ENCODE assay signal across 9 cellular contexts in genomic region chr12:54360717-54361456, GRCh38. TPM values are rescaled to one million over a fixed set of nuclear protein-coding genes. Genes with fewer than 3 reads are reported as not detected.
DNase-seq lines count a peak whose midpoint lies in the region; ATAC-seq and TF ChIP-seq lines count a peak whose summit lies in the region.
"Had no signal": no experiment of that assay in that cellular context is flagged by ENCODE, and none has a peak within 500 bp of the region (broad histone marks: within the 10 kb centered on the region; RNA-seq: fewer than 3 reads in every experiment).

No MANE protein-coding gene starts in this region.

- H3K27me3 ChIP-seq in H9 (ENCODE audit: insufficient read depth, low read length): no peaks in the 10 kb centered on the region
- no peaks in the 10 kb centered on the region for H3K27me3 ChIP-seq in naive thymus-derived CD4-positive, alpha-beta T cell (ENCODE audit: control insufficient read depth in 2 of 2, insufficient read depth in 2 of 2, low read length in 2 of 2)
- no peaks in the 10 kb centered on the region for H3K27me3 ChIP-seq in transverse colon

- H3K9me3 ChIP-seq in H9 (ENCODE audit: control insufficient read depth, low read depth, low read length): no peaks in the 10 kb centered on the region
- H3K9me3 ChIP-seq in naive thymus-derived CD4-positive, alpha-beta T cell (ENCODE audit: control insufficient read depth in 2 of 3, low read length in 3 of 3): no peaks in the 10 kb centered on the region
- no peaks in the 10 kb centered on the region for H3K9me3 ChIP-seq in transverse colon

- no peak overlapping the region for H3T11ph ChIP-seq in H9 (ENCODE audit: low read length)

- no peak for ATAC-seq in activated CD8-positive, alpha-beta T cell treated with anti-CD3 and anti-CD28 coated beads, Interleukin-2, amount 10 ng/mL, durations not matched to agents 7 days and 5 days
- ATAC-seq in naive thymus-derived CD4-positive, alpha-beta T cell: no peak

- peaks cover 6% of the 10 kb centered on the region in 2 experiments for H3K4me1 Mint-ChIP-seq in H9
- H3K4me1 Mint-ChIP-seq in activated CD8-positive, alpha-beta T cell treated with anti-CD3 and anti-CD28 coated beads, Interleukin-2, amount 10 ng/mL, durations not matched to agents 7 days and 5 days (ENCODE audit: low read depth): peaks cover 40% of the 10 kb centered on the region
- peaks cover 19 to 38% (median 21%) of the 10 kb centered on the region in 7 donors for H3K4me1 Mint-ChIP-seq in naive thymus-derived CD4-positive, alpha-beta T cell

- H4K8ac ChIP-seq in H9 (replicated peaks; ENCODE audit: insufficient read length, low read depth, low read length): no peak overlapping the region

- no peaks in the 10 kb centered on the region for H3K36me3 ChIP-seq in naive thymus-derived CD4-positive, alpha-beta T cell (ENCODE audit: control insufficient read depth in 2 of 3, insufficient read depth in 3 of 3, low read length in 3 of 3)
- H3K36me3 ChIP-seq in transverse colon: no peaks in the 10 kb centered on the region

- intact Hi-C loops in naive thymus-derived CD4-positive, alpha-beta T cell (cut with micrococcal nuclease): loop anchor here (1.0 to 2.0 kb wide), 3 partner anchors 67 to 141 kb away; no protein-coding TSS in a partner anchor
- intact Hi-C loops in transverse colon (cut with DNase I; ENCODE audit: low total_unique reads): loop anchor here (5.0 to 10.0 kb wide), 2 partner anchors 69 to 136 kb away; no protein-coding TSS in a partner anchor

- no peak overlapping the region for H2BK12ac ChIP-seq in H9 (ENCODE audit: insufficient read length, low read depth, low read length)

- no peak overlapping the region for H3K14ac ChIP-seq in H9 (ENCODE audit: insufficient read depth, low read length)

- peak overlapping the region in 1 of 3 experiments; percentile 44; a peak in 3 of 7 replicates for H3K27ac Mint-ChIP-seq in H9
- H3K27ac Mint-ChIP-seq in activated CD8-positive, alpha-beta T cell treated with anti-CD3 and anti-CD28 coated beads, Interleukin-2, amount 10 ng/mL, durations not matched to agents 7 days and 5 days: peak overlapping the region; percentile 51
- peak overlapping the region in 7 of 9 donors; percentile 28 to 79 (median 60) for H3K27ac Mint-ChIP-seq in naive thymus-derived CD4-positive, alpha-beta T cell

- peaks cover 11% of the 10 kb centered on the region for H3K23me2 ChIP-seq in H9 (ENCODE audit: insufficient read length, low read depth, low read length, poor library complexity, severe bottlenecking)

- no peaks in the 10 kb centered on the region for H3K79me2 ChIP-seq in H9 (ENCODE audit: insufficient read depth, low read length)

- no peaks in the 10 kb centered on the region for H3K9me3 Mint-ChIP-seq in H9
- no peaks in the 10 kb centered on the region for H3K9me3 Mint-ChIP-seq in activated CD8-positive, alpha-beta T cell treated with anti-CD3 and anti-CD28 coated beads, Interleukin-2, amount 10 ng/mL, durations not matched to agents 7 days and 5 days (ENCODE audit: insufficient read depth)
- H3K9me3 Mint-ChIP-seq in naive thymus-derived CD4-positive, alpha-beta T cell: no peaks in the 10 kb centered on the region
- H3K9me3 Mint-ChIP-seq: naive B cell had no signal

- POLR2A ChIA-PET in activated CD8-positive, alpha-beta T cell treated with anti-CD3 and anti-CD28 coated beads, Interleukin-2, amount 10 ng/mL, durations not matched to agents 7 days and 5 days (lab: Charles Lee): interaction anchor here (0.7 to 1.0 kb wide), 3 partner anchors 8 to 75 kb away, joined by 3 read pairs; no protein-coding TSS in a partner anchor
- POLR2A ChIA-PET in naive thymus-derived CD4-positive, alpha-beta T cell (lab: Charles Lee): interaction anchor here (0.9 to 5.6 kb wide), 6 partner anchors 24 to 81 kb away, joined by 3 to 68 read pairs (median 4); partner anchors contain the start of genes CBX5, COPZ1 and HNRNPA1

- no peak overlapping the region for H2BK5ac ChIP-seq in H9 (ENCODE audit: insufficient read length, low read length)

- no peak overlapping the region for H2AK5ac ChIP-seq in H9 (ENCODE audit: insufficient read length, low read length)

- H3K18ac ChIP-seq in H9 (ENCODE audit: insufficient read length, low read depth, low read length): no peak overlapping the region

- no peak overlapping the region for H2BK20ac ChIP-seq in H9 (ENCODE audit: low read depth, low read length, poor library complexity, severe bottlenecking)

- H2BK15ac ChIP-seq in H9 (ENCODE audit: low read depth, low read length): no peak overlapping the region

- DNase-seq in AG09309 (ENCODE audit: low read depth) (no peak), H9 (peak; percentile 94), NCI-H460 (ENCODE audit: extremely low read depth, low read depth) (peak; percentile 85), epithelial cell of proximal tubule (ENCODE audit: low read depth) (peak; percentile 41), transverse colon (peak; percentile 84), globus pallidus (ENCODE audit: low spot score) (no peak)
- peak; percentile 74 for DNase-seq in activated CD8-positive, alpha-beta T cell treated with anti-CD3 and anti-CD28 coated beads, Interleukin-2, amount 10 ng/mL, durations not matched to agents 7 days and 5 days
- peak in 7 of 9 donors; percentile 27 to 60 (median 41) for DNase-seq in naive thymus-derived CD4-positive, alpha-beta T cell
- DNase-seq: naive B cell had no signal

- no peak overlapping the region for H3K23ac ChIP-seq in H9 (ENCODE audit: insufficient read length, low read depth, low read length)

- H3K27me3 Mint-ChIP-seq in H9 (ENCODE audit: low read depth): peaks cover 11% of the 10 kb centered on the region
- H3K27me3 Mint-ChIP-seq in activated CD8-positive, alpha-beta T cell treated with anti-CD3 and anti-CD28 coated beads, Interleukin-2, amount 10 ng/mL, durations not matched to agents 7 days and 5 days (ENCODE audit: low read depth): no peaks in the 10 kb centered on the region
- H3K27me3 Mint-ChIP-seq in naive thymus-derived CD4-positive, alpha-beta T cell: no peaks in the 10 kb centered on the region
- H3K27me3 Mint-ChIP-seq: naive B cell had no signal

- no peak overlapping the region for H3K27ac ChIP-seq in H9 (ENCODE audit: insufficient read length, low read depth, low read length)
- H3K27ac ChIP-seq in naive thymus-derived CD4-positive, alpha-beta T cell (ENCODE audit: low read depth, low read length): no peak overlapping the region
- H3K27ac ChIP-seq in transverse colon: peak overlapping the region in 3 of 4 donors; percentile 75 to 88 (median 85)

- H3K4ac ChIP-seq in H9 (ENCODE audit: low read depth, low read length): no peak overlapping the region

- no peak overlapping the region for H4K91ac ChIP-seq in H9 (ENCODE audit: insufficient read length, low read depth, low read length)

- H3K4me3 ChIP-seq in AG09309 (ENCODE audit: control insufficient read depth, low read depth, low read length) (no peak overlapping the region), epithelial cell of proximal tubule (ENCODE audit: low read depth, low read length) (no peak overlapping the region), transverse colon (no peak overlapping the region)
- no peak overlapping the region for H3K4me3 ChIP-seq in naive thymus-derived CD4-positive, alpha-beta T cell (ENCODE audit: low read length)

- H3K36me3 Mint-ChIP-seq in H9 (ENCODE audit: insufficient read depth in 1 of 3, low read depth in 3 of 3): no peaks in the 10 kb centered on the region; a peak in 1 of 7 replicates
- H3K36me3 Mint-ChIP-seq in activated CD8-positive, alpha-beta T cell treated with anti-CD3 and anti-CD28 coated beads, Interleukin-2, amount 10 ng/mL, durations not matched to agents 7 days and 5 days (ENCODE audit: low read depth): no peaks in the 10 kb centered on the region
- H3K36me3 Mint-ChIP-seq in naive thymus-derived CD4-positive, alpha-beta T cell: no peaks in the 10 kb centered on the region
- H3K36me3 Mint-ChIP-seq: naive B cell had no signal

- TF ChIP-seq POLR2A in transverse colon (IDR thresholded peaks at IDR 0.05): no peak

- no CpG with 5 or more reads among the region's 16 CpGs for WGBS in H9 (ENCODE audit: extremely low coverage, insufficient read length, low lambda C conversion rate)
- 65 to 74% methylated on average over 12 to 16 of the region's 16 CpGs for WGBS in transverse colon (ENCODE audit: low coverage in 1 of 2), 2 donors

- no peak overlapping the region for H3K56ac ChIP-seq in H9 (ENCODE audit: insufficient read length, low read depth, low read length)

- H4K20me1 ChIP-seq in H9 (ENCODE audit: control insufficient read depth, insufficient read depth, insufficient read length): peaks cover 3% of the 10 kb centered on the region

- CTCF ChIA-PET in activated CD8-positive, alpha-beta T cell treated with anti-CD3 and anti-CD28 coated beads, Interleukin-2, amount 10 ng/mL, durations not matched to agents 7 days and 5 days (lab: Charles Lee): interaction anchor here (0.8 to 6.4 kb wide), 22 partner anchors 8 to 148 kb away, joined by 3 to 96 read pairs (median 5); partner anchors contain the start of genes COPZ1 and HNRNPA1
- CTCF ChIA-PET in naive thymus-derived CD4-positive, alpha-beta T cell (lab: Charles Lee): interaction anchor here (0.9 to 4.0 kb wide), 11 partner anchors 11 to 146 kb away, joined by 3 to 36 read pairs (median 4); no protein-coding TSS in a partner anchor

- H2BK120ac ChIP-seq in H9 (ENCODE audit: low read depth, low read length, poor library complexity, severe bottlenecking): no peak overlapping the region

- in situ Hi-C loops in transverse colon (cut with MboI; ENCODE audit: low pct_ligation_motif_present in 1 of 4, low pct_unique_long_range_greater_than_20kb in 1 of 4, low sequenced_read_pairs in 3 of 4): loop anchor here in 2 of 4 donors (10.0 kb wide), 3 partner anchors 66 to 136 kb away; no protein-coding TSS in a partner anchor

- no peak overlapping the region for H3K4me2 ChIP-seq in H9 (ENCODE audit: insufficient read depth, insufficient read length, low read length)

- H3K4me1 ChIP-seq in H9 (ENCODE audit: insufficient read depth, low read length) (peaks cover 5% of the 10 kb centered on the region; the same call in 1 of the 2 replicates), transverse colon (peaks cover 0 to 41% (median 21%) of the 10 kb centered on the region in 4 donors)
- peaks cover 5 to 24% of the 10 kb centered on the region in 2 donors for H3K4me1 ChIP-seq in naive thymus-derived CD4-positive, alpha-beta T cell (ENCODE audit: control insufficient read depth in 2 of 2, insufficient read depth in 2 of 2, low read length in 2 of 2)

- H2AFZ ChIP-seq in H9 (ENCODE audit: low read length): no peak overlapping the region

- no peak for TF ChIP-seq EP300 in transverse colon (IDR thresholded peaks at IDR 0.05; ENCODE audit: low read depth)

- TF ChIP-seq CTCF in AG09309 (IDR thresholded peaks at IDR 0.05; ENCODE audit: control insufficient read depth, insufficient read depth, low read depth, low read length, missing control alignments) (peak; percentile 89), H9 (conservative IDR thresholded peaks at IDR 0.05) (peak; percentile 98), epithelial cell of proximal tubule (conservative IDR thresholded peaks at IDR 0.05; ENCODE audit: low read depth, low read length) (peak; percentile 97), transverse colon (IDR thresholded peaks at IDR 0.05) (peak; percentile 75 to 86 (median 79))

- H3K9ac ChIP-seq in H9 (ENCODE audit: extremely low read depth, insufficient read length, low read length): no peak overlapping the region

- H4K5ac ChIP-seq in H9 (ENCODE audit: insufficient read length, low read depth, low read length): no peak overlapping the region

- no peaks in the 10 kb centered on the region for H3K79me1 ChIP-seq in H9 (ENCODE audit: insufficient read depth, low read depth, low read length, poor library complexity, severe bottlenecking)

- peak overlapping the region; percentile 22 to 59; a peak in 4 of 5 replicates for H3K4me3 Mint-ChIP-seq in H9
- peak overlapping the region; percentile 35 for H3K4me3 Mint-ChIP-seq in activated CD8-positive, alpha-beta T cell treated with anti-CD3 and anti-CD28 coated beads, Interleukin-2, amount 10 ng/mL, durations not matched to agents 7 days and 5 days
- peak overlapping the region in 8 of 10 donors; percentile 11 to 59 (median 41) for H3K4me3 Mint-ChIP-seq in naive thymus-derived CD4-positive, alpha-beta T cell

RNA-seq across cellular contexts. Expression of gene GPR84, which starts 3.4 kb away (rescaled TPM):
- total RNA-seq in H9 (2021) (not detected in 2 replicates), epithelial cell of proximal tubule (not detected in 2 replicates), transverse colon (not detected)
- not detected in 2 replicates for total RNA-seq in NCI-H460 (2014; rRNA removed; shearing (Covaris generic))
- polyA plus RNA-seq in NCI-H460 (2014; cell fraction: nucleus; rRNA removed): not detected in 2 replicates
- total RNA-seq in activated CD8-positive, alpha-beta T cell treated with anti-CD3 and anti-CD28 coated beads, Interleukin-2, amount 10 ng/mL, durations not matched to agents 7 days and 5 days: under 1 TPM; 0.32 to 0.57 TPM
- total RNA-seq in naive thymus-derived CD4-positive, alpha-beta T cell: 10 to 100 TPM in 1 of 5 experiments, 1 to 10 TPM in 2, not detected in 2; 1.2 to 13.1 (median 3.9) TPM
- polyA plus RNA-seq in naive thymus-derived CD4-positive, alpha-beta T cell: not detected

RNA-seq across cellular contexts. Expression of gene ZNF385A, which starts 23.6 kb away (rescaled TPM):
- total RNA-seq in H9 (2021): 5.7 and 6.2 TPM in 2 replicates
- 5.3 and 5.5 TPM in 2 replicates for total RNA-seq in NCI-H460 (2014; rRNA removed; shearing (Covaris generic))
- polyA plus RNA-seq in NCI-H460 (2014; cell fraction: nucleus; rRNA removed): 0.97 and 2.8 TPM in 2 replicates
- total RNA-seq in activated CD8-positive, alpha-beta T cell treated with anti-CD3 and anti-CD28 coated beads, Interleukin-2, amount 10 ng/mL, durations not matched to agents 7 days and 5 days: under 1 TPM; 0.55 to 0.74 TPM
- total RNA-seq in epithelial cell of proximal tubule: 3.9 and 4.3 TPM in 2 replicates
- 10 to 100 TPM in 1 of 5 experiments, 1 to 10 TPM in 4; 1.3 to 69.9 (median 1.4) TPM for total RNA-seq in naive thymus-derived CD4-positive, alpha-beta T cell
- polyA plus RNA-seq in naive thymus-derived CD4-positive, alpha-beta T cell: under 1 TPM; 0.39 to 0.78 TPM
- 10 to 100 TPM in 1 of 4 donors, 1 to 10 TPM in 3; 1.9 to 17.5 (median 5.7) TPM for total RNA-seq in transverse colon

RNA-seq across cellular contexts. Expression of gene COPZ1, which starts 36.0 kb away (rescaled TPM):
- 104 TPM in 2 replicates for total RNA-seq in H9 (2021)
- 293 and 294 TPM in 2 replicates for total RNA-seq in NCI-H460 (2014; rRNA removed; shearing (Covaris generic))
- 98.1 and 188 TPM in 2 replicates for polyA plus RNA-seq in NCI-H460 (2014; cell fraction: nucleus; rRNA removed)
- total RNA-seq in activated CD8-positive, alpha-beta T cell treated with anti-CD3 and anti-CD28 coated beads, Interleukin-2, amount 10 ng/mL, durations not matched to agents 7 days and 5 days: 100 to 1,000 TPM; 105 to 112 TPM
- total RNA-seq in epithelial cell of proximal tubule: 107 and 144 TPM in 2 replicates
- total RNA-seq in naive thymus-derived CD4-positive, alpha-beta T cell: 100 to 1,000 TPM in 1 of 5 experiments, 10 to 100 TPM in 4; 47.5 to 141 (median 80.0) TPM
- polyA plus RNA-seq in naive thymus-derived CD4-positive, alpha-beta T cell: 100 to 1,000 TPM; 131 to 171 TPM
- total RNA-seq in transverse colon: 10 to 100 TPM; 25.8 to 79.6 (median 63.6) TPM

RNA-seq across cellular contexts. Expression of gene ITGA5, which starts 58.2 kb away (rescaled TPM):
- 12.2 and 16.2 TPM in 2 replicates for total RNA-seq in H9 (2021)
- total RNA-seq in NCI-H460 (2014; rRNA removed; shearing (Covaris generic)): 31.2 and 36.1 TPM in 2 replicates
- 21.0 and 25.1 TPM in 2 replicates for polyA plus RNA-seq in NCI-H460 (2014; cell fraction: nucleus; rRNA removed)
- total RNA-seq in activated CD8-positive, alpha-beta T cell treated with anti-CD3 and anti-CD28 coated beads, Interleukin-2, amount 10 ng/mL, durations not matched to agents 7 days and 5 days: 10 to 100 TPM; 65.0 to 69.1 TPM
- total RNA-seq in epithelial cell of proximal tubule: 84.4 and 116 TPM in 2 replicates
- total RNA-seq in naive thymus-derived CD4-positive, alpha-beta T cell: 100 to 1,000 TPM in 4 of 5 experiments, 10 to 100 TPM in 1; 73.9 to 169 (median 145) TPM
- 10 to 100 TPM; 26.5 to 82.4 TPM for polyA plus RNA-seq in naive thymus-derived CD4-positive, alpha-beta T cell
- 100 to 1,000 TPM in 1 of 4 donors, 10 to 100 TPM in 3; 37.7 to 217 (median 73.0) TPM for total RNA-seq in transverse colon

Comparison
In these comparisons a context has a peak if more than half of its experiments do, and no peak if none do; other contexts are left out.
1. DNase-seq: peak in H9 (single experiment), NCI-H460 (single experiment), activated CD8-positive, alpha-beta T cell treated with anti-CD3 and anti-CD28 coated beads, Interleukin-2, amount 10 ng/mL, durations not matched to agents 7 days and 5 days (single experiment), epithelial cell of proximal tubule (single experiment), naive thymus-derived CD4-positive, alpha-beta T cell (7 of 9) and transverse colon (single experiment); none in AG09309 (single experiment) and globus pallidus (single experiment).
2. H3K27ac ChIP-seq: peak in transverse colon (3 of 4); none in H9 (single experiment) and naive thymus-derived CD4-positive, alpha-beta T cell (single experiment).
3. Peak in every context shown above with its lines, with median percentiles within 50 percentile points of each other: CTCF ChIP-seq and H3K4me3 Mint-ChIP-seq.